Comparison of ENCODE assay signal across 22 cellular contexts in the genomic region with DNA sequence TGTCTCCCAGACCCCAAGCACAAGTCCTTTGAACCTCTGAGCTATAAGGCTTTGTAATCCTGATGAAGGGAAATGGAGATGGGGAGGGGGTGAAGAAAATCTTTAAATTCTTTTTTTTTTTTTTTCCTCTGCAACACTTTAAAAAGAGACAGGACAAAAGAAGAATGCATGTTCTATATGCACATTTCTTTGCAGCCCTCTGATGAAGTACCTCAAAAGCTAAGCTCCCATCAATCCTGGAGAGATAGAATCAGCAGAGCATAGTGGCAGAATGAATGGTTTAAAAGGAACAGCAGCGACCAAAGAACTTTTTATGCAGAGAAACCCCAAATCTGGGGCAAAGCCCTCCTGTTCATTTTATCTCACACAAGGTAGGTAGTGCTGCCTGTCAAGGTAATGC.
DNase-seq lines count a peak whose midpoint lies in the region; ATAC-seq and TF ChIP-seq lines count a peak whose summit lies in the region.
"Had no signal": no experiment of that assay in that cellular context is flagged by ENCODE, and none has a peak within 500 bp of the region (broad histone marks: within the 10 kb centered on the region; RNA-seq: fewer than 3 reads in every experiment).

No MANE protein-coding gene starts in this region.

- no peaks in the 10 kb centered on the region for H3K36me3 ChIP-seq in HUES48 (ENCODE audit: control insufficient read depth, insufficient read depth, low read length)

- H3K4me1 ChIP-seq in HUES48 (ENCODE audit: control insufficient read depth, insufficient read depth, low read length) = peaks cover 55% of the 10 kb centered on the region

- H3K9me3 Mint-ChIP-seq in WTC11 (peaks cover 18% of the 10 kb centered on the region), memory B cell (peaks cover 2% of the 10 kb centered on the region)
- peaks cover under 1 to 4% of the 10 kb centered on the region in 2 donors for H3K9me3 Mint-ChIP-seq in stimulated activated naive CD8-positive, alpha-beta T cell treated with anti-CD3 and anti-CD28 coated beads, Interleukin-15, amount 100 ng/mL, for 72 hours
- H3K9me3 Mint-ChIP-seq: HFFc6 had no signal

- H3K36me3 Mint-ChIP-seq in WTC11 (peaks cover 8% of the 10 kb centered on the region), memory B cell (no peaks in the 10 kb centered on the region)

- DNase-seq in WTC11 (ENCODE audit: low spot score) = no peak
- DNase-seq in memory B cell (ENCODE audit: low spot score in 2 of 2) = no peak
- no peak for DNase-seq in T1000 (lab: John Stamatoyannopoulos, UW)
- DNase-seq in GM19240 (ENCODE audit: insufficient read length, low spot score) = no peak
- DNase-seq in stimulated activated naive CD8-positive, alpha-beta T cell treated with anti-CD3 and anti-CD28 coated beads, Interleukin-15, amount 100 ng/mL, for 72 hours = no peak
- no peak for DNase-seq in NCI-H748 (lab: John Stamatoyannopoulos, UW; ENCODE audit: unreplicated experiment)
- DNase-seq: AML-193, DMS 273 treated with DMSO at 0.1 percent for 48 hours, GDM1, HFFc6, NCI-H1105, NCI-H2081, NCI-H2171 treated with DMSO at 0.1 percent for 48 hours, NCI-H446 treated with DMSO at 0.1 percent for 48 hours, PC-3, SIG-M5, T-helper 1 cell had no signal

- CTCF ChIA-PET in WTC11 (lab: Charles Lee) = interaction anchor here (0.5 kb wide), 1 partner anchor 13 kb away, joined by 3 read pairs; no protein-coding TSS in a partner anchor

- no peaks in the 10 kb centered on the region for H3K27me3 ChIP-seq in HUES48 (ENCODE audit: control insufficient read depth, insufficient read depth, low read length)

- H3K27ac ChIP-seq in HUES48 (ENCODE audit: low read depth, low read length) (peak overlapping the region; percentile 69), temporal lobe (ENCODE audit: low read depth, low read length) (peak overlapping the region; percentile 86)
- H3K27ac ChIP-seq: HL-60, RWPE1 had no signal

- no peak overlapping the region for H3K9ac ChIP-seq in HUES48 (ENCODE audit: low read depth, low read length)

- POLR2A ChIA-PET in WTC11 (lab: Charles Lee) = no interaction called here

- H3K9me3 ChIP-seq in HUES48 (ENCODE audit: control insufficient read depth, insufficient read depth, low read length) = no peaks in the 10 kb centered on the region

- H3K4me1 Mint-ChIP-seq in WTC11 (no peaks in the 10 kb centered on the region), memory B cell (peaks cover 9% of the 10 kb centered on the region)
- no peaks in the 10 kb centered on the region for H3K4me1 Mint-ChIP-seq in stimulated activated naive CD8-positive, alpha-beta T cell treated with anti-CD3 and anti-CD28 coated beads, Interleukin-15, amount 100 ng/mL, for 72 hours

- H3K4me3 ChIP-seq in HUES48 (ENCODE audit: low read depth, low read length) = 0 out of 2 replicates have a peak overlapping the region, but pooled peaks have one; percentile 5

- H3K4me3 Mint-ChIP-seq in WTC11 (no peak overlapping the region), memory B cell (no peak overlapping the region)
- no peak overlapping the region for H3K4me3 Mint-ChIP-seq in stimulated activated naive CD8-positive, alpha-beta T cell treated with anti-CD3 and anti-CD28 coated beads, Interleukin-15, amount 100 ng/mL, for 72 hours
- H3K4me3 Mint-ChIP-seq: HFFc6 had no signal

- H3K27me3 Mint-ChIP-seq in WTC11 (ENCODE audit: low read depth) (peaks cover 8% of the 10 kb centered on the region), memory B cell (no peaks in the 10 kb centered on the region)
- H3K27me3 Mint-ChIP-seq in stimulated activated naive CD8-positive, alpha-beta T cell treated with anti-CD3 and anti-CD28 coated beads, Interleukin-15, amount 100 ng/mL, for 72 hours = no peaks in the 10 kb centered on the region

- no peak for TF ChIP-seq CTCF in WTC11 (IDR thresholded peaks at IDR 0.05)

- H3K27ac Mint-ChIP-seq in WTC11 (no peak overlapping the region), memory B cell (peak overlapping the region; percentile 38)
- H3K27ac Mint-ChIP-seq in stimulated activated naive CD8-positive, alpha-beta T cell treated with anti-CD3 and anti-CD28 coated beads, Interleukin-15, amount 100 ng/mL, for 72 hours = no peak overlapping the region
- H3K27ac Mint-ChIP-seq: HFFc6 had no signal

- ATAC-seq in WTC11 = peak; percentile 51
- no peak for ATAC-seq in memory B cell (ENCODE audit: low read depth)
- ATAC-seq in stimulated activated naive CD8-positive, alpha-beta T cell treated with anti-CD3 and anti-CD28 coated beads, Interleukin-15, amount 100 ng/mL, for 72 hours = no peak
- ATAC-seq: PC-3, SK-N-SH treated with all-trans-retinoic acid at 6 μM for 48 hours had no signal

TF ChIP-seq in WTC11, 78 proteins besides CTCF, POLR2A, EP300 and RAD21:
- TF ChIP-seq, protein P1, sequence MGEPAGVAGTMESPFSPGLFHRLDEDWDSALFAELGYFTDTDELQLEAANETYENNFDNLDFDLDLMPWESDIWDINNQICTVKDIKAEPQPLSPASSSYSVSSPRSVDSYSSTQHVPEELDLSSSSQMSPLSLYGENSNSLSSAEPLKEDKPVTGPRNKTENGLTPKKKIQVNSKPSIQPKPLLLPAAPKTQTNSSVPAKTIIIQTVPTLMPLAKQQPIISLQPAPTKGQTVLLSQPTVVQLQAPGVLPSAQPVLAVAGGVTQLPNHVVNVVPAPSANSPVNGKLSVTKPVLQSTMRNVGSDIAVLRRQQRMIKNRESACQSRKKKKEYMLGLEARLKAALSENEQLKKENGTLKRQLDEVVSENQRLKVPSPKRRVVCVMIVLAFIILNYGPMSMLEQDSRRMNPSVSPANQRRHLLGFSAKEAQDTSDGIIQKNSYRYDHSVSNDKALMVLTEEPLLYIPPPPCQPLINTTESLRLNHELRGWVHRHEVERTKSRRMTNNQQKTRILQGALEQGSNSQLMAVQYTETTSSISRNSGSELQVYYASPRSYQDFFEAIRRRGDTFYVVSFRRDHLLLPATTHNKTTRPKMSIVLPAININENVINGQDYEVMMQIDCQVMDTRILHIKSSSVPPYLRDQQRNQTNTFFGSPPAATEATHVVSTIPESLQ (CRISPR knock-in tag; IDR thresholded peaks at IDR 0.05) = no peak
- TF ChIP-seq IRF2 (CRISPR knock-in tag; IDR thresholded peaks at IDR 0.05; ENCODE audit: borderline replicate concordance, low read depth) = no peak
TF ChIP-seq in WTC11: peak in this region for 0.
